In the genomic region with DNA sequence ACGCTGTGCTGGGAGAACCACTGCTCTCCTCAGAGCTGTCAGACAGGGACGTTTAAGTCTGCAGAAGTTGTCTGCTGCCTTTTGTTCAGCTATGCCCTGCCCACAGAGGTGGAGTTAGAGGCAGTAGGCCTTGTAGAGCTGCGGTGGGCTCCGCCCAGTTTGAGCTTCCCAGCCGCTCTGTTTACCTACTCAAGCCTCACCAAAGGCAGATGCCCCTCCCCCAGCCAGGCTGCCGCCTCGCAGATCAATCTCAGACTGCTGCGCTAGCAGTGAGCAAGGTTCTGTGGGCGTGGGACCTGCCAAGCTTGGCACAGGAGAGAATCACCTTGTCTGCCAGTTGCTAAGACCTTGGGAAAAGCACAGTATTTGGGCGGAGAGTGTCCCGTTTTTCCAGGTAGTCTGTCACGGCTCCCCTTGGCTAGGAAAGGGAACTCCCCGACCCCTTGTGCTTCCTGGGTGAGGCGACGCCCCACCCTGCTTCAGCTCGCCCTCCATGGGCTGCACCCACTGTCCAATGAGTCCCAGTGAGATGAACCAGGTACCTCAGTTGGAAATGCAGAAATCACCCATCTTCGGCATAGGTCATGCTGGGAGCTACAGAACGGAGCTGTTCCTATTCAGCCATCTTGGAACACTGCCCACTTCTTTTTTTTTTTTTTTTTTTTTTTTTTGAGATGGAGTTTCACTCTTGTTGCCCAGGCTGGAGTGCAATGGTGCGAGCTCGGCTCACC, we compare ENCODE assay signal across 8 cellular contexts. TPM values are rescaled to one million over a fixed set of nuclear protein-coding genes. Genes with fewer than 3 reads are reported as not detected.
DNase-seq lines count a peak whose midpoint lies in the region; ATAC-seq, FAIRE-seq and TF ChIP-seq lines count a peak whose summit lies in the region.
"Not testable (repeated sequence)": the region's sequence is repeated elsewhere in the genome, so short reads cannot be mapped to it uniquely, and the experiment has no call there.

No MANE protein-coding gene starts in this region.

- not testable (repeated sequence) for H3K79me2 ChIP-seq in keratinocyte (ENCODE audit: control insufficient read depth, insufficient read depth, low read length)

- H3K4me3 ChIP-seq in keratinocyte (ENCODE audit: control insufficient read depth in 2 of 3, extremely low read depth in 1 of 3, insufficient read depth in 2 of 3, low read depth in 1 of 3, low read length in 3 of 3): peak overlapping the region; percentile 16 to 53 (median 53)
- peak overlapping the region in 2 of 4 donors; percentile 22 to 27 for H3K4me3 ChIP-seq in pancreas

- peak overlapping the region; percentile 85 for H2AFZ ChIP-seq in keratinocyte (ENCODE audit: control insufficient read depth, low read length)

- peak; percentile 62 for FAIRE-seq in keratinocyte (lab: Jason Lieb, UNC)
- not testable (repeated sequence) for FAIRE-seq in pancreas (lab: Jason Lieb, UNC)

- not testable (repeated sequence) for H3K9me1 ChIP-seq in keratinocyte (ENCODE audit: control insufficient read depth, extremely low read depth, insufficient read depth, low read length)

- peak; percentile 79 to 86 (median 84) for ATAC-seq in pancreas

- peak overlapping the region; percentile 50 for H3K9ac ChIP-seq in keratinocyte (ENCODE audit: control insufficient read depth, extremely low read depth, insufficient read depth, low read length)

- not testable (repeated sequence) for H3K27me3 ChIP-seq in keratinocyte (ENCODE audit: control insufficient read depth, extremely low read depth, insufficient read depth, low read length); pancreas

- H3K4me1 ChIP-seq in keratinocyte (ENCODE audit: control insufficient read depth, extremely low read depth, insufficient read depth, low read length): not testable (repeated sequence)
- peaks cover 4 to 21% (median 6%) of the 10 kb centered on the region in 3 donors for H3K4me1 ChIP-seq in pancreas

- not testable (repeated sequence) for H3K27me3 Mint-ChIP-seq in MCF 10A (ENCODE audit: insufficient read depth, unreplicated experiment)

- H3K4me1 Mint-ChIP-seq in MCF 10A (ENCODE audit: insufficient read depth, unreplicated experiment): not testable (repeated sequence)

- not testable (repeated sequence) for H3K9me3 Mint-ChIP-seq in MCF 10A (ENCODE audit: unreplicated experiment)

- not testable (repeated sequence) for H3K27ac Mint-ChIP-seq in MCF 10A (ENCODE audit: low read depth, unreplicated experiment)

- POLR2A ChIA-PET in MCF 10A (lab: Yijun Ruan, JAX): interaction anchor here (0.9 to 1.2 kb wide), 4 partner anchors 9 to 183 kb away, joined by 3 to 4 read pairs (median 3); partner anchors contain the start of gene CSTPP1

- CTCF ChIA-PET in MCF 10A (lab: Yijun Ruan, JAX): interaction anchor here (0.6 to 1.6 kb wide), 6 partner anchors 35 to 217 kb away, joined by 3 to 5 read pairs (median 3); no protein-coding TSS in a partner anchor

- WGBS in pancreas, 2 donors: 14 to 21% methylated on average over 20 of the region's 20 CpGs

- not testable (repeated sequence) for H4K20me1 ChIP-seq in keratinocyte (ENCODE audit: control insufficient read depth, extremely low read depth, insufficient read depth, low read length)

- not testable (repeated sequence) for TF ChIP-seq CTCF in MCF 10A (IDR thresholded peaks at IDR 0.05; ENCODE audit: unreplicated experiment); keratinocyte (optimal IDR thresholded peaks at IDR 0.05 in 1 of 3, IDR thresholded peaks at IDR 0.05 in 1 of 3, conservative IDR thresholded peaks at IDR 0.05 in 1 of 3; ENCODE audit: extremely low read depth in 1 of 3, insufficient read depth in 2 of 3, low read length in 3 of 3); pancreas (IDR thresholded peaks at IDR 0.05)

- dilution Hi-C loops in keratinocyte (cut with MboI; ENCODE audit: extremely low pct_ligation_motif_present, low sequenced_read_pairs): not testable (repeated sequence)

- not testable (repeated sequence) for H3K36me3 ChIP-seq in keratinocyte (ENCODE audit: control insufficient read depth in 2 of 2, extremely low read depth in 1 of 2, insufficient read depth in 2 of 2, low read length in 2 of 2); pancreas

- DNase-seq in DMS153 treated with DMSO at 0.1 percent for 48 hours (lab: John Stamatoyannopoulos, UW; ENCODE audit: unreplicated experiment): peak; percentile 56
- peak; percentile 34 for DNase-seq in NCI-H146 (lab: John Stamatoyannopoulos, UW)
- DNase-seq in SW480 (ENCODE audit: low spot score): peak; percentile 35
- peak; percentile 32 for DNase-seq in activated CD8-positive, alpha-beta memory T cell treated with anti-CD3 and anti-CD28 coated beads, Interleukin-2, amount 50 U/mL, for 4 hours
- peak; percentile 73 for DNase-seq in MCF 10A (ENCODE audit: unreplicated experiment)
- peak; percentile 38 for DNase-seq in keratinocyte (ENCODE audit: low read depth, low spot score)
- DNase-seq in pancreas: peak; percentile 88 to 99 (median 98)
- peak; percentile 6 to 47 (median 40) for DNase-seq in stimulated activated CD4-positive, alpha-beta T cell treated with anti-CD3 and anti-CD28 coated beads, TNF-alpha, amount 100 ng/mL, for 48 hours (ENCODE audit: low read depth in 3 of 3)

- H3K27ac ChIP-seq in keratinocyte (ENCODE audit: control insufficient read depth, insufficient read depth, low read length): not testable (repeated sequence)
- peak overlapping the region; percentile 51 to 79 (median 55) for H3K27ac ChIP-seq in pancreas

- H3K4me3 Mint-ChIP-seq in MCF 10A (ENCODE audit: unreplicated experiment): peak overlapping the region; percentile 57

- not testable (repeated sequence) for BruUV-seq in MCF 10A (replicated peaks; lab: Mats Ljungman, UMichigan)

- H3K9me3 ChIP-seq in keratinocyte (ENCODE audit: control insufficient read depth, low read depth, low read length); pancreas: not testable (repeated sequence)

- not testable (repeated sequence) for H3K36me3 Mint-ChIP-seq in MCF 10A (ENCODE audit: insufficient read depth, unreplicated experiment)

- intact Hi-C loops in MCF 10A (cut with micrococcal nuclease); pancreas (cut with DNase I): not testable (repeated sequence)

- H3K4me2 ChIP-seq in keratinocyte (ENCODE audit: control insufficient read depth, extremely low read depth, insufficient read depth, low read depth, low read length): peak overlapping the region; percentile 79

RNA-seq across cellular contexts. Expression of gene ARFGAP2, which starts 57.6 kb away (rescaled TPM):
- total RNA-seq in MCF 10A (2022) (78.0 and 81.4 TPM in 2 replicates), pancreas (10 to 100 TPM; 40.1 to 67.5 (median 61.4) TPM)
- polyA plus RNA-seq in keratinocyte (51.0 to 79.9 TPM (median 55.2 TPM) in 3 replicates), pancreas (10 to 100 TPM; 73.1 to 78.9 TPM)
- 39.7 TPM for polyA plus RNA-seq in keratinocyte (2011; ENCODE audit: low read depth)
- polyA plus RNA-seq in keratinocyte (2011; cell fraction: cytosol; rRNA removed): 35.1 and 48.3 TPM in 2 replicates
- 118 and 129 TPM in 2 replicates for polyA plus RNA-seq in keratinocyte (2011; cell fraction: nucleus; rRNA removed)
- 55.3 and 67.5 TPM in 2 replicates for polyA plus RNA-seq in keratinocyte (2012; ENCODE audit: low replicate concordance)
- polyA minus RNA-seq in keratinocyte: 75.8 to 109 TPM (median 82.7 TPM) in 3 replicates
- 41.2 TPM for polyA minus RNA-seq in keratinocyte (2011; cell fraction: cytosol; rRNA and poly(A)+ RNA removed)
- 55.5 and 67.6 TPM in 2 replicates for polyA minus RNA-seq in keratinocyte (2011; cell fraction: nucleus; rRNA and poly(A)+ RNA removed)

Comparison
In these comparisons a context has a peak if more than half of its experiments do, and no peak if none do; other contexts are left out.
1. DNase-seq: peak in every context shown above with its lines; median percentile 98 in pancreas; 73 in MCF 10A; 56 in DMS153 treated with DMSO at 0.1 percent for 48 hours; 40 in stimulated activated CD4-positive, alpha-beta T cell treated with anti-CD3 and anti-CD28 coated beads, TNF-alpha, amount 100 ng/mL, for 48 hours; 38 in keratinocyte; 35 in SW480; 34 in NCI-H146; 32 in activated CD8-positive, alpha-beta memory T cell treated with anti-CD3 and anti-CD28 coated beads, Interleukin-2, amount 50 U/mL, for 4 hours.